1 cellular context compared by ENCODE assay signal in genomic region chr1:30778979-30779293, GRCh38.
TF ChIP-seq lines count a peak whose summit lies in the region.

No MANE protein-coding gene starts in this region.

TF ChIP-seq in K562, 482 proteins besides CTCF, POLR2A, EP300 and RAD21 (continued from another document and continues in another):
- no peak for TF ChIP-seq ZNF609 (CRISPR knock-in tag; IDR thresholded peaks at IDR 0.05; ENCODE audit: borderline replicate concordance)
- TF ChIP-seq, protein P1, sequence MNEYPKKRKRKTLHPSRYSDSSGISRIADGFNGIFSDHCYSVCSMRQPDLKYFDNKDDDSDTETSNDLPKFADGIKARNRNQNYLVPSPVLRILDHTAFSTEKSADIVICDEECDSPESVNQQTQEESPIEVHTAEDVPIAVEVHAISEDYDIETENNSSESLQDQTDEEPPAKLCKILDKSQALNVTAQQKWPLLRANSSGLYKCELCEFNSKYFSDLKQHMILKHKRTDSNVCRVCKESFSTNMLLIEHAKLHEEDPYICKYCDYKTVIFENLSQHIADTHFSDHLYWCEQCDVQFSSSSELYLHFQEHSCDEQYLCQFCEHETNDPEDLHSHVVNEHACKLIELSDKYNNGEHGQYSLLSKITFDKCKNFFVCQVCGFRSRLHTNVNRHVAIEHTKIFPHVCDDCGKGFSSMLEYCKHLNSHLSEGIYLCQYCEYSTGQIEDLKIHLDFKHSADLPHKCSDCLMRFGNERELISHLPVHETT (CRISPR knock-in tag; conservative IDR thresholded peaks at IDR 0.05 in 1 of 2, IDR thresholded peaks at IDR 0.05 in 1 of 2), result no peak
- peak; percentile 91; the same call in 1 of the 2 replicates for TF ChIP-seq ZC3H4 (CRISPR knock-in tag; IDR thresholded peaks at IDR 0.05; ENCODE audit: borderline replicate concordance)
- no peak for TF ChIP-seq ZNF324 (CRISPR knock-in tag; IDR thresholded peaks at IDR 0.05)
- peak in 1 of 2 experiments; percentile 24; a peak in 1 of 4 replicates for TF ChIP-seq SRF (CRISPR knock-in tag; IDR thresholded peaks at IDR 0.05)
- TF ChIP-seq PTBP1 (IDR thresholded peaks at IDR 0.05; ENCODE audit: low read depth, low read length), result no peak
- TF ChIP-seq L3MBTL2 (IDR thresholded peaks at IDR 0.05), result no peak
- peak; percentile 76; the same call in 1 of the 2 replicates for TF ChIP-seq ZNF77 (CRISPR knock-in tag; IDR thresholded peaks at IDR 0.05)
- TF ChIP-seq CREBBP (IDR thresholded peaks at IDR 0.05; ENCODE audit: low read depth, low read length), result no peak
- TF ChIP-seq CHD1 (IDR thresholded peaks at IDR 0.05; ENCODE audit: low read length), result peak; percentile 79
- no peak for TF ChIP-seq ZEB2 (IDR thresholded peaks at IDR 0.05)
- TF ChIP-seq, protein P2, sequence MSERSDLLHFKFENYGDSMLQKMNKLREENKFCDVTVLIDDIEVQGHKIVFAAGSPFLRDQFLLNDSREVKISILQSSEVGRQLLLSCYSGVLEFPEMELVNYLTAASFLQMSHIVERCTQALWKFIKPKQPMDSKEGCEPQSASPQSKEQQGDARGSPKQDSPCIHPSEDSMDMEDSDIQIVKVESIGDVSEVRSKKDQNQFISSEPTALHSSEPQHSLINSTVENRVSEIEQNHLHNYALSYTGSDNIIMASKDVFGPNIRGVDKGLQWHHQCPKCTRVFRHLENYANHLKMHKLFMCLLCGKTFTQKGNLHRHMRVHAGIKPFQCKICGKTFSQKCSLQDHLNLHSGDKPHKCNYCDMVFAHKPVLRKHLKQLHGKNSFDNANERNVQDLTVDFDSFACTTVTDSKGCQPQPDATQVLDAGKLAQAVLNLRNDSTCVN (CRISPR knock-in tag; IDR thresholded peaks at IDR 0.05), result no peak
- no peak for TF ChIP-seq ZFP36 (IDR thresholded peaks at IDR 0.05; ENCODE audit: low read depth, low read length, partially characterized antibody)
- TF ChIP-seq BRD4 (IDR thresholded peaks at IDR 0.05), result 0 out of 2 replicates have a peak, but pooled peaks have one; percentile 71
- TF ChIP-seq GTF3C2 (IDR thresholded peaks at IDR 0.05; ENCODE audit: borderline replicate concordance, extremely low read depth, insufficient read length), result no peak
- TF ChIP-seq ESRRB (CRISPR knock-in tag; IDR thresholded peaks at IDR 0.05; ENCODE audit: borderline replicate concordance), result peak; percentile 75; the same call in 1 of the 2 replicates
- no peak for TF ChIP-seq PHB2 (IDR thresholded peaks at IDR 0.05; ENCODE audit: low read depth)
- TF ChIP-seq HCFC1 (IDR thresholded peaks at IDR 0.05; ENCODE audit: low read depth, low read length), result no peak
- no peak for TF ChIP-seq STAG1 (CRISPR knock-in tag; IDR thresholded peaks at IDR 0.05; ENCODE audit: borderline replicate concordance)
- TF ChIP-seq ZNF347 (CRISPR knock-in tag; IDR thresholded peaks at IDR 0.05; ENCODE audit: low read depth), result no peak
- no peak for TF ChIP-seq HDAC3 (IDR thresholded peaks at IDR 0.05; ENCODE audit: borderline replicate concordance, partially characterized antibody)
- no peak for TF ChIP-seq ZNF696 (CRISPR knock-in tag; conservative IDR thresholded peaks at IDR 0.05)
- TF ChIP-seq DLX4 (CRISPR knock-in tag; IDR thresholded peaks at IDR 0.05), result 0 out of 2 replicates have a peak, but pooled peaks have one; percentile 9
- no peak for TF ChIP-seq FOXJ3 (CRISPR knock-in tag; IDR thresholded peaks at IDR 0.05)
- 0 out of 2 replicates have a peak, but pooled peaks have one; percentile 21 for TF ChIP-seq ZNF583 (CRISPR knock-in tag; IDR thresholded peaks at IDR 0.05)
- peak; percentile 80; the same call in 1 of the 2 replicates for TF ChIP-seq RHOXF2B (CRISPR knock-in tag; conservative IDR thresholded peaks at IDR 0.05)
- TF ChIP-seq NCOA6 (IDR thresholded peaks at IDR 0.05), result no peak
- TF ChIP-seq, protein P3, sequence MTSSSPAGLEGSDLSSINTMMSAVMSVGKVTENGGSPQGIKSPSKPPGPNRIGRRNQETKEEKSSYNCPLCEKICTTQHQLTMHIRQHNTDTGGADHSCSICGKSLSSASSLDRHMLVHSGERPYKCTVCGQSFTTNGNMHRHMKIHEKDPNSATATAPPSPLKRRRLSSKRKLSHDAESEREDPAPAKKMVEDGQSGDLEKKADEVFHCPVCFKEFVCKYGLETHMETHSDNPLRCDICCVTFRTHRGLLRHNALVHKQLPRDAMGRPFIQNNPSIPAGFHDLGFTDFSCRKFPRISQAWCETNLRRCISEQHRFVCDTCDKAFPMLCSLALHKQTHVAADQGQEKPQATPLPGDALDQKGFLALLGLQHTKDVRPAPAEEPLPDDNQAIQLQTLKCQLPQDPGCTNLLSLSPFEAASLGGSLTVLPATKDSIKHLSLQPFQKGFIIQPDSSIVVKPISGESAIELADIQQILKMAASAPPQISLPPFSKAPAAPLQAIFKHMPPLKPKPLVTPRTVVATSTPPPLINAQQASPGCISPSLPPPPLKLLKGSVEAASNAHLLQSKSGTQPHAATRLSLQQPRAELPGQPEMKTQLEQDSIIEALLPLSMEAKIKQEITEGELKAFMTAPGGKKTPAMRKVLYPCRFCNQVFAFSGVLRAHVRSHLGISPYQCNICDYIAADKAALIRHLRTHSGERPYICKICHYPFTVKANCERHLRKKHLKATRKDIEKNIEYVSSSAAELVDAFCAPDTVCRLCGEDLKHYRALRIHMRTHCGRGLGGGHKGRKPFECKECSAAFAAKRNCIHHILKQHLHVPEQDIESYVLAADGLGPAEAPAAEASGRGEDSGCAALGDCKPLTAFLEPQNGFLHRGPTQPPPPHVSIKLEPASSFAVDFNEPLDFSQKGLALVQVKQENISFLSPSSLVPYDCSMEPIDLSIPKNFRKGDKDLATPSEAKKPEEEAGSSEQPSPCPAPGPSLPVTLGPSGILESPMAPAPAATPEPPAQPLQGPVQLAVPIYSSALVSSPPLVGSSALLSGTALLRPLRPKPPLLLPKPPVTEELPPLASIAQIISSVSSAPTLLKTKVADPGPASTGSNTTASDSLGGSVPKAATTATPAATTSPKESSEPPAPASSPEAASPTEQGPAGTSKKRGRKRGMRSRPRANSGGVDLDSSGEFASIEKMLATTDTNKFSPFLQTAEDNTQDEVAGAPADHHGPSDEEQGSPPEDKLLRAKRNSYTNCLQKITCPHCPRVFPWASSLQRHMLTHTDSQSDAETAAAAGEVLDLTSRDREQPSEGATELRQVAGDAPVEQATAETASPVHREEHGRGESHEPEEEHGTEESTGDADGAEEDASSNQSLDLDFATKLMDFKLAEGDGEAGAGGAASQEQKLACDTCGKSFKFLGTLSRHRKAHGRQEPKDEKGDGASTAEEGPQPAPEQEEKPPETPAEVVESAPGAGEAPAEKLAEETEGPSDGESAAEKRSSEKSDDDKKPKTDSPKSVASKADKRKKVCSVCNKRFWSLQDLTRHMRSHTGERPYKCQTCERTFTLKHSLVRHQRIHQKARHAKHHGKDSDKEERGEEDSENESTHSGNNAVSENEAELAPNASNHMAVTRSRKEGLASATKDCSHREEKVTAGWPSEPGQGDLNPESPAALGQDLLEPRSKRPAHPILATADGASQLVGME (CRISPR knock-in tag; IDR thresholded peaks at IDR 0.05), result no peak
- TF ChIP-seq HDAC8 (tag; IDR thresholded peaks at IDR 0.05), result no peak
- peak; percentile 74; the same call in 1 of the 2 replicates for TF ChIP-seq POLR2H (tag; IDR thresholded peaks at IDR 0.05; ENCODE audit: low read depth)
- TF ChIP-seq SOX6 (IDR thresholded peaks at IDR 0.05), result no peak
- peak; percentile 64 for TF ChIP-seq RBFOX2 (IDR thresholded peaks at IDR 0.05; ENCODE audit: low read depth, low read length)
- TF ChIP-seq PATZ1 (CRISPR knock-in tag; IDR thresholded peaks at IDR 0.05; ENCODE audit: borderline replicate concordance), result no peak
- TF ChIP-seq MYC (IDR thresholded peaks at IDR 0.05; ENCODE audit: low read depth, low read length), result no peak; the same call in 1 of the 2 replicates
- TF ChIP-seq MYC (CRISPR knock-in tag; IDR thresholded peaks at IDR 0.05; ENCODE audit: borderline replicate concordance, low read depth), result peak; percentile 75; the same call in 1 of the 2 replicates
- no peak for TF ChIP-seq SRSF3 (IDR thresholded peaks at IDR 0.05; ENCODE audit: insufficient read depth, low read length)
- TF ChIP-seq IRF9 (tag; IDR thresholded peaks at IDR 0.05), result no peak
- no peak for TF ChIP-seq CHD4 (IDR thresholded peaks at IDR 0.05; ENCODE audit: insufficient read depth, insufficient replicate concordance, low read depth, low read length, poor library complexity, severe bottlenecking)
- TF ChIP-seq YY1 (IDR thresholded peaks at IDR 0.05; ENCODE audit: borderline replicate concordance in 1 of 3, control insufficient read depth in 1 of 3, extremely low read depth in 1 of 3, insufficient read depth in 3 of 3, insufficient read length in 1 of 3, insufficient replicate concordance in 2 of 3, low read depth in 1 of 3, low read length in 2 of 3), result no peak
- TF ChIP-seq RBM25 (IDR thresholded peaks at IDR 0.05; ENCODE audit: low read depth, low read length, severe bottlenecking), result no peak
- TF ChIP-seq CBX2 (IDR thresholded peaks at IDR 0.05; ENCODE audit: insufficient read depth, low read length, poor library complexity, severe bottlenecking), result no peak
- no peak for TF ChIP-seq PHF8 (IDR thresholded peaks at IDR 0.05; ENCODE audit: borderline replicate concordance, low read length)
- no peak for TF ChIP-seq SRSF1 (IDR thresholded peaks at IDR 0.05; ENCODE audit: low read depth, low read length)
- TF ChIP-seq ZNF217 (CRISPR knock-in tag; IDR thresholded peaks at IDR 0.05), result no peak
- no peak for TF ChIP-seq GABPA (tag; conservative IDR thresholded peaks at IDR 0.05; ENCODE audit: low read depth)
